In genomic region chrX:47146121-47146935, GRCh38 we compare ENCODE assay signal across 2 cellular contexts.
TF ChIP-seq lines count a peak whose summit lies in the region.

No MANE protein-coding gene starts in this region.

TF ChIP-seq in SK-N-SH, 30 proteins besides CTCF, POLR2A, EP300 and RAD21 (continued from another document):
- no peak for TF ChIP-seq ELF1 (IDR thresholded peaks at IDR 0.05)

TF ChIP-seq in SK-N-SH treated with all-trans-retinoic acid at 6 μM for 48 hours, 23 proteins besides CTCF, POLR2A, EP300 and RAD21 (continued from another document):
- TF ChIP-seq TSHZ2 (CRISPR knock-in tag; IDR thresholded peaks at IDR 0.05), result no peak
- no peak for TF ChIP-seq TCF4 (CRISPR knock-in tag; IDR thresholded peaks at IDR 0.05; ENCODE audit: borderline replicate concordance)
- TF ChIP-seq, protein P1, sequence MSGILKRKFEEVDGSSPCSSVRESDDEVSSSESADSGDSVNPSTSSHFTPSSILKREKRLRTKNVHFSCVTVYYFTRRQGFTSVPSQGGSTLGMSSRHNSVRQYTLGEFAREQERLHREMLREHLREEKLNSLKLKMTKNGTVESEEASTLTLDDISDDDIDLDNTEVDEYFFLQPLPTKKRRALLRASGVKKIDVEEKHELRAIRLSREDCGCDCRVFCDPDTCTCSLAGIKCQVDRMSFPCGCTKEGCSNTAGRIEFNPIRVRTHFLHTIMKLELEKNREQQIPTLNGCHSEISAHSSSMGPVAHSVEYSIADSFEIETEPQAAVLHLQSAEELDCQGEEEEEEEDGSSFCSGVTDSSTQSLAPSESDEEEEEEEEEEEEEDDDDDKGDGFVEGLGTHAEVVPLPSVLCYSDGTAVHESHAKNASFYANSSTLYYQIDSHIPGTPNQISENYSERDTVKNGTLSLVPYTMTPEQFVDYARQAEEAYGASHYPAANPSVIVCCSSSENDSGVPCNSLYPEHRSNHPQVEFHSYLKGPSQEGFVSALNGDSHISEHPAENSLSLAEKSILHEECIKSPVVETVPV (CRISPR knock-in tag; IDR thresholded peaks at IDR 0.05), result no peak
- TF ChIP-seq OSR1 (CRISPR knock-in tag; IDR thresholded peaks at IDR 0.05), result no peak
